ENCODE assay signal across 25 cellular contexts in genomic region chr1:2056955-2057590, GRCh38. TPM values are rescaled to one million over a fixed set of nuclear protein-coding genes. Genes with fewer than 3 reads are reported as not detected.
DNase-seq lines count a peak whose midpoint lies in the region; ATAC-seq and TF ChIP-seq lines count a peak whose summit lies in the region.
"Had no signal": no experiment of that assay in that cellular context is flagged by ENCODE, and none has a peak within 500 bp of the region (broad histone marks: within the 10 kb centered on the region; RNA-seq: fewer than 3 reads in every experiment).

No MANE protein-coding gene starts in this region.

- H3K27ac ChIP-seq in BLaER1 (peak overlapping the region; percentile 26; the same call in 1 of the 2 replicates), thyroid gland (peak overlapping the region in 1 of 3 donors; percentile 51)
- H3K27ac ChIP-seq: 22Rv1, A549 had no signal

- peaks cover 8% of the 10 kb centered on the region for H3K9me3 ChIP-seq in BLaER1
- no peaks in the 10 kb centered on the region for H3K9me3 ChIP-seq in thyroid gland
- H3K9me3 ChIP-seq: A549 had no signal

- peak overlapping the region; percentile 17; the same call in 1 of the 2 replicates for H3K4me2 ChIP-seq in BLaER1
- H3K4me2 ChIP-seq: A549 had no signal

- peaks cover 6% of the 10 kb centered on the region for H3K27me3 ChIP-seq in BLaER1
- no peaks in the 10 kb centered on the region for H3K27me3 ChIP-seq in thyroid gland

- WGBS in thyroid gland, 2 donors, result 76 to 77% methylated on average over 25 of the region's 25 CpGs

- no peak overlapping the region for H3K9ac ChIP-seq in BLaER1

- peaks cover under 1% of the 10 kb centered on the region; the same call in 1 of the 2 replicates for H4K20me1 ChIP-seq in BLaER1

- H3K36me3 ChIP-seq in BLaER1 (no peaks in the 10 kb centered on the region; the same call in 1 of the 2 replicates), thyroid gland (peaks cover 6 to 7% of the 10 kb centered on the region in 2 donors)

- intact Hi-C loops in Right ventricle myocardium inferior (cut with DNase I) (no loop called here), Right ventricle myocardium superior (cut with DNase I) (no loop called here), thyroid gland (cut with DNase I) (loop anchor here (10.0 kb wide), 1 partner anchor 118 kb away; no protein-coding TSS in a partner anchor)

- ATAC-seq in Right ventricle myocardium inferior (no peak), Right ventricle myocardium superior (ENCODE audit: poor library complexity) (no peak)
- ATAC-seq: A549, GM12878 had no signal

- H3K4me3 ChIP-seq in BLaER1 (no peak overlapping the region), thyroid gland (replicated peaks in 1 of 3) (no peak overlapping the region)
- H3K4me3 ChIP-seq: A549, GM12878 had no signal

- TF ChIP-seq POLR2A in thyroid gland (IDR thresholded peaks at IDR 0.05), result no peak

- H3K4me1 ChIP-seq in BLaER1 (peaks cover 94% of the 10 kb centered on the region), thyroid gland (peaks cover 7 to 12% of the 10 kb centered on the region in 2 donors)
- H3K4me1 ChIP-seq: A549 had no signal

- peak; percentile 27 for DNase-seq in Right ventricle myocardium inferior (ENCODE audit: missing footprints)
- no peak for DNase-seq in Right ventricle myocardium superior
- DNase-seq in thyroid gland, result peak; percentile 80 to 81
- DNase-seq in NCI-H345 (lab: John Stamatoyannopoulos, UW), result no peak
- DNase-seq: AML-193; C1 segment of cervical spinal cord; CD4-positive, CD25-positive, alpha-beta regulatory T cell; CD8-positive, alpha-beta memory T cell; COR-L47; DMS 273 treated with DMSO at 0.1 percent for 48 hours; DMS153; DMS53; DMS79; DND-41; EL; GDM1 had no signal

- no peak for TF ChIP-seq CTCF in thyroid gland (IDR thresholded peaks at IDR 0.05)

RNA-seq across cellular contexts. Expression of gene PRKCZ, which starts 6.9 kb away (rescaled TPM):
- 16.4 TPM for total RNA-seq in Right ventricle myocardium inferior
- 13.5 TPM for total RNA-seq in Right ventricle myocardium superior
- 10 to 100 TPM; 33.6 to 53.0 (median 44.3) TPM for total RNA-seq in thyroid gland

RNA-seq across cellular contexts. Expression of gene GABRD, which starts 37.9 kb away (rescaled TPM):
- total RNA-seq in Right ventricle myocardium inferior, result 0.49 TPM
- 0.43 TPM for total RNA-seq in Right ventricle myocardium superior
- total RNA-seq in thyroid gland, result under 1 TPM in 2 of 4 donors, not detected in 2; 0.49 to 0.78 TPM
- total RNA-seq: B cell; CD4-positive, alpha-beta memory T cell; CD8-positive, alpha-beta memory T cell; Daoy; GM12878 had no signal

RNA-seq across cellular contexts. Expression of gene CFAP74, which starts 53.5 kb away (rescaled TPM):
- total RNA-seq in Right ventricle myocardium inferior, result not detected
- total RNA-seq in Right ventricle myocardium superior, result not detected
- under 1 TPM in 1 of 4 donors, not detected in 3; 0.13 TPM for total RNA-seq in thyroid gland
- total RNA-seq: A172; B cell; CD4-positive, alpha-beta memory T cell; CD4-positive, CD25-positive, alpha-beta regulatory T cell; CD8-positive, alpha-beta memory T cell; Daoy; G401; GM12878 had no signal

Comparison
In these comparisons a context has a peak if more than half of its experiments do, and no peak if none do; other contexts are left out.
1. DNase-seq: peak in Right ventricle myocardium inferior (single experiment) and thyroid gland (2 of 2); none in Right ventricle myocardium superior (single experiment) and NCI-H345 (single experiment).